In the genomic region with DNA sequence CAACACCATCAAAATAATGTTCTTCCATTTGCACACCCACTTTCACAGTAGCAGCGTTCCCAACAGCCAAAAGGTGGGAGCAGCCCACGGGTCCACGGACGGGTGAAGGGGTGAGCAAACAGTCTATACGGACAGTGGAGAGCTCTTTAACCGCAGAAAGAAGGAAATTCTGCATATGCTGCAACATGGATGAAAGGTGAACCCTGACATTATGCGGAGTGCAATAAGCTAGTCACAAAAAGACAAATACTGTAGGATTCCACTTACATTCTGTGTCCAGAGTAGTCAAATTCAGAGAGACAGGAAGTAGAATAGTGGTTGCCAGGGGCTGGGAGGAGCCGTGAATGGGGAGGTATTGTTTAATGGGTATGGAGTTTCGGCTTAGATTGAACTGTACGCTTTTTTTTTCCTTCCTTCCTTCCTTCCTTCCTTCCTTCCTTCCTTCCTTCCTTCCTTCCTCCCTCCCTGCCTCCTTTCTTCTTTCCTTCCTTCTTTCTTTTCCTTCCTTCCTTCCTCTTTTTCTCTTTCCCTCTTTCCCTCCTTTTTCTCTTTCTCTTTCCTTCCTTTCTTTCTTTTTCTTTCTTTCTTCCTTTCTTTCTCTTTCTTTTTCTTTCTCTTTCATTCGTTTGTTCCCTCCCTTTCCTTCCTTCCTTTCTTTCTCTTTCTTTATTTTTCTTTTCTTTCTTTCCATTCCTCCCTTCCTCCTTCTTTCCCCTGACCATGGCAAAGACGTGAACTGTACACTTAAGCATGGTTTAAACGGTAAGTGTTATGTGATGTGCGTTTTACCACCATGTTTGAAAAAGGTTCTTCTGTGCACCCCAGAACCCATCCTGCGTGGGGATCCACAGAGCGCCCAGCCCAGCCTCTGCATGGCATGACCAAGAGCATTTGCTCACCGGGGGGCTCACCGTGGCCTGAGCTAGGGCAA, we compare ENCODE assay signal across 8 cellular contexts. TPM values are rescaled to one million over a fixed set of nuclear protein-coding genes. Genes with fewer than 3 reads are reported as not detected.
DNase-seq lines count a peak whose midpoint lies in the region; FAIRE-seq and TF ChIP-seq lines count a peak whose summit lies in the region.

No MANE protein-coding gene starts in this region.

- TF ChIP-seq EP300 in tibial nerve (IDR thresholded peaks at IDR 0.05): no peak

- H3K27me3 ChIP-seq in SJCRH30 (no peaks in the 10 kb centered on the region), duodenal mucosa (ENCODE audit: control insufficient read depth in 1 of 2, insufficient read depth in 2 of 2, low read length in 2 of 2) (no peaks in the 10 kb centered on the region), tibial nerve (no peaks in the 10 kb centered on the region)

- no peaks in the 10 kb centered on the region for H3K36me3 ChIP-seq in SJCRH30
- H3K36me3 ChIP-seq in duodenal mucosa (ENCODE audit: control insufficient read depth in 1 of 2, insufficient read depth in 2 of 2, low read length in 2 of 2): no peaks in the 10 kb centered on the region
- H3K36me3 ChIP-seq in tibial nerve: no peaks in the 10 kb centered on the region

- H3K4me1 ChIP-seq in SJCRH30 (peaks cover 4% of the 10 kb centered on the region; the same call in 1 of the 2 replicates), duodenal mucosa (ENCODE audit: control insufficient read depth in 1 of 2, insufficient read depth in 2 of 2, low read length in 2 of 2) (peaks cover 27 to 31% of the 10 kb centered on the region in 2 donors), tibial nerve (peaks cover 0 to 26% (median 8%) of the 10 kb centered on the region in 4 donors)

- TF ChIP-seq CTCF in tibial nerve (IDR thresholded peaks at IDR 0.05) (no peak), D721Med (IDR thresholded peaks at IDR 0.05; ENCODE audit: insufficient read depth, missing control alignments) (no peak)

- FAIRE-seq in GM12892 (lab: Jason Lieb, UNC): peak; percentile 17
- FAIRE-seq in D721Med (lab: Jason Lieb, UNC): no peak

- peak overlapping the region; percentile 70 to 85 for H3K9ac ChIP-seq in duodenal mucosa (ENCODE audit: low read depth in 1 of 2, low read length in 2 of 2)

- H3K4me3 ChIP-seq in SJCRH30: peak overlapping the region; percentile 61
- peak overlapping the region; percentile 85 to 86 for H3K4me3 ChIP-seq in duodenal mucosa (ENCODE audit: low read depth in 1 of 2, low read length in 2 of 2)
- H3K4me3 ChIP-seq in tibial nerve: peak overlapping the region; percentile 37 to 65 (median 62)

- 36 to 37% methylated on average over 18 of the region's 18 CpGs for WGBS in tibial nerve, 2 donors

- TF ChIP-seq POLR2A in GM12892 (IDR thresholded peaks at IDR 0.05; ENCODE audit: low read depth, low read length) (no peak), tibial nerve (IDR thresholded peaks at IDR 0.05) (no peak)

- H3K9me3 ChIP-seq in SJCRH30 (replicated peaks) (no peaks in the 10 kb centered on the region), duodenal mucosa (ENCODE audit: control insufficient read depth in 1 of 2, low read length in 2 of 2) (no peaks in the 10 kb centered on the region), tibial nerve (no peaks in the 10 kb centered on the region)

- H3K27ac ChIP-seq in SJCRH30 (peak overlapping the region; percentile 20; the same call in 1 of the 2 replicates), duodenal mucosa (ENCODE audit: low read depth, low read length) (peak overlapping the region; percentile 84), tibial nerve (peak overlapping the region; percentile 11 to 88 (median 80))

- peak; percentile 39 to 44 for DNase-seq in AML-193 (lab: John Stamatoyannopoulos, UW)
- DNase-seq in GM12892 (ENCODE audit: insufficient read length): no peak
- DNase-seq in HT1080 (ENCODE audit: low read depth): peak; percentile 69
- DNase-seq in SJCRH30: peak; percentile 60 to 74
- DNase-seq in medulla oblongata (ENCODE audit: extremely low spot score): peak; percentile 53
- DNase-seq in tibial nerve (ENCODE audit: low spot score in 2 of 2): peak in 1 of 2 donors; percentile 38
- DNase-seq in D721Med (ENCODE audit: insufficient read length, low spot score): no peak

RNA-seq across cellular contexts. Expression of a gene that starts 15.9 kb away (rescaled TPM):
- polyA plus RNA-seq in GM12892 (2012; ENCODE audit: missing spikeins): 3.3 TPM
- total RNA-seq in HT1080 (2014; rRNA removed; shearing (Covaris generic)): 13.0 and 15.0 TPM in 2 replicates
- 10.1 and 13.6 TPM in 2 replicates for polyA plus RNA-seq in HT1080 (2015; cell fraction: cytosol; rRNA removed)
- polyA plus RNA-seq in HT1080 (2015; cell fraction: nucleus; rRNA removed): 24.3 and 27.6 TPM in 2 replicates
- 19.9 and 20.5 TPM in 2 replicates for total RNA-seq in SJCRH30 (2014; rRNA removed; shearing (Covaris generic))
- total RNA-seq in tibial nerve: 10 to 100 TPM; 11.4 to 39.3 (median 26.2) TPM

Comparison
In these comparisons a context has a peak if more than half of its experiments do, and no peak if none do; other contexts are left out.
1. DNase-seq: peak in AML-193 (2 of 2), HT1080 (single experiment), SJCRH30 (2 of 2) and medulla oblongata (single experiment); none in GM12892 (single experiment) and D721Med (single experiment).
2. H3K27ac ChIP-seq: peak in every context shown above with its lines; median percentile 84 in duodenal mucosa; 80 in tibial nerve; 20 in SJCRH30.
3. Peak in every context shown above with its lines, with median percentiles within 50 percentile points of each other: H3K4me3 ChIP-seq.